Comparison of ENCODE assay signal across 26 cellular contexts in the genomic region with DNA sequence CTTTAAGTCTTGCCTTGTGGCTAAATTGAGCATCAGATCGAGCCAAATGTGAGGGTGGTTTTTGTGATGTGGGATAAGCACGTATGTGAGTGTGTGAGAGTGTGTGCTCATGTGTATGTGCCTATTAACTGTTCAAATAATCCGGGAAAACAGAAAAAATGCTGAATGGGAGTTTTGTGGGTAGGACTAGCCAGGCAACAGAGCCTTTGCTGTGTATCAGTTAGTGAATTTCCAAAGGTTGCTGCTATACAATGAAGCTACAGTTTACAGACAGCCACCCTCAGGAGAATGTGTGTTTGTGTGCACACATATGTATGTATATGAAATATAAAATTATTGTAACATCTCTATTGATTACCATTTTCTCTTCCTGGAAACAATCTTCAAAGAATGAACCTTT.
DNase-seq lines count a peak whose midpoint lies in the region; ATAC-seq, FAIRE-seq and TF ChIP-seq lines count a peak whose summit lies in the region.
"Had no signal": no experiment of that assay in that cellular context is flagged by ENCODE, and none has a peak within 500 bp of the region (broad histone marks: within the 10 kb centered on the region; RNA-seq: fewer than 3 reads in every experiment).

No MANE protein-coding gene starts in this region.

- TF ChIP-seq RAD21 in HepG2 (CRISPR knock-in tag; IDR thresholded peaks at IDR 0.05), result no peak

- no peaks in the 10 kb centered on the region for H3K27me3 ChIP-seq in HepG2 (ENCODE audit: control insufficient read depth in 1 of 2, insufficient read depth in 2 of 2, low read length in 2 of 2)
- H3K27me3 ChIP-seq in right lobe of liver, result no peaks in the 10 kb centered on the region
- H3K27me3 ChIP-seq in vagina, result no peaks in the 10 kb centered on the region
- no peaks in the 10 kb centered on the region for H3K27me3 ChIP-seq in tibial nerve
- H3K27me3 ChIP-seq: SJCRH30 had no signal

- CTCF ChIA-PET in HepG2 (lab: Yijun Ruan, JAX; ENCODE audit: low intra/inter-chr PET ratio, low total read pairs), result no interaction called here

- FAIRE-seq in HepG2 (lab: Jason Lieb, UNC), result no peak
- peak; percentile 100 for FAIRE-seq in islet of Langerhans (lab: Jason Lieb, UNC)
- FAIRE-seq: GM18507 had no signal

- no peaks in the 10 kb centered on the region; the same call in 1 of the 2 replicates for H4K20me1 ChIP-seq in HepG2 (ENCODE audit: insufficient read depth, low read length)

- H3K36me3 ChIP-seq in HepG2 (replicated peaks in 1 of 2; ENCODE audit: control insufficient read depth in 1 of 2, insufficient read depth in 2 of 2, low read length in 2 of 2) (peaks cover 1 to 8% of the 10 kb centered on the region in 2 experiments; a peak in 2 of 5 replicates), right lobe of liver (no peaks in the 10 kb centered on the region), vagina (no peaks in the 10 kb centered on the region), tibial nerve (no peaks in the 10 kb centered on the region)
- H3K36me3 ChIP-seq: HAP-1, SJCRH30 had no signal

- TF ChIP-seq CTCF in HepG2 (CRISPR knock-in tag; IDR thresholded peaks at IDR 0.05) (no peak), right lobe of liver (IDR thresholded peaks at IDR 0.05) (no peak), vagina (IDR thresholded peaks at IDR 0.05) (no peak), coronary artery (IDR thresholded peaks at IDR 0.05) (no peak), tibial nerve (IDR thresholded peaks at IDR 0.05) (no peak)

- ATAC-seq in HepG2 (no peak), right lobe of liver (no peak)
- ATAC-seq: Right ventricle myocardium inferior had no signal

- TF ChIP-seq EP300 in HepG2 (IDR thresholded peaks at IDR 0.05; ENCODE audit: low read depth in 2 of 2, low read length in 2 of 2) (no peak), HepG2 (CRISPR knock-in tag; IDR thresholded peaks at IDR 0.05; ENCODE audit: borderline replicate concordance) (no peak), tibial nerve (IDR thresholded peaks at IDR 0.05) (no peak)

- H3K9ac ChIP-seq in HepG2 (ENCODE audit: insufficient read depth, low read depth, low read length), result no peak overlapping the region

- intact Hi-C loops in HepG2 (cut with micrococcal nuclease; ENCODE audit: unreplicated experiment), result no loop called here
- intact Hi-C loops in right lobe of liver (cut with DNase I), result no loop called here
- intact Hi-C loops in vagina (cut with DNase I), result no loop called here

- no peak overlapping the region for H3K4me2 ChIP-seq in HepG2 (ENCODE audit: low read depth, low read length)
- H3K4me2 ChIP-seq: PC-9 had no signal

- DNase-seq in HepG2 (ENCODE audit: low spot score) (peak; percentile 2), right lobe of liver (no peak), NCI-H774 (lab: John Stamatoyannopoulos, UW) (peak; percentile 25), vagina (ENCODE audit: extremely low spot score in 2 of 2) (no peak), coronary artery (ENCODE audit: low spot score) (no peak), tibial nerve (ENCODE audit: low spot score in 2 of 2) (no peak), T1000 (lab: John Stamatoyannopoulos, UW) (no peak)
- DNase-seq: Calu3; GOT3; HFFc6; KBM-7; NCI-H1105 treated with DMSO at 0.1 percent for 48 hours; NCI-H1694; NCI-H2029 treated with DMSO at 0.1 percent for 48 hours; NCI-H2171; NCI-H226; NCI-H510A; NCI-H82; NK-92 treated with Interleukin-12 subunit alpha and Interleukin-12 subunit beta, amount 100 ng/mL, for 24 hours; PC-9; SJCRH30; T-helper 1 cell had no signal

- no peak overlapping the region for H3K4me3 ChIP-seq in HepG2 (replicated peaks in 1 of 3; ENCODE audit: insufficient read depth in 1 of 3, low read depth in 2 of 3, low read length in 3 of 3)
- no peak overlapping the region for H3K4me3 ChIP-seq in right lobe of liver
- no peak overlapping the region for H3K4me3 ChIP-seq in vagina
- no peak overlapping the region for H3K4me3 ChIP-seq in coronary artery
- H3K4me3 ChIP-seq in tibial nerve, result no peak overlapping the region
- H3K4me3 ChIP-seq: HAP-1, PC-9, SJCRH30 had no signal

- TF ChIP-seq POLR2A in HepG2 (IDR thresholded peaks at IDR 0.05; ENCODE audit: insufficient read depth in 1 of 2, low read depth in 2 of 2, low read length in 2 of 2), result no peak
- no peak for TF ChIP-seq POLR2A in right lobe of liver (IDR thresholded peaks at IDR 0.05)
- no peak for TF ChIP-seq POLR2A in vagina (IDR thresholded peaks at IDR 0.05)
- TF ChIP-seq POLR2A in tibial nerve (IDR thresholded peaks at IDR 0.05), result no peak

- H3K9me3 ChIP-seq in HepG2 (ENCODE audit: low read length), result no peaks in the 10 kb centered on the region
- no peaks in the 10 kb centered on the region for H3K9me3 ChIP-seq in right lobe of liver
- no peaks in the 10 kb centered on the region for H3K9me3 ChIP-seq in vagina
- H3K9me3 ChIP-seq in tibial nerve, result no peaks in the 10 kb centered on the region
- H3K9me3 ChIP-seq: HAP-1, SJCRH30 had no signal

- peaks cover 2% of the 10 kb centered on the region for H3K79me2 ChIP-seq in HepG2 (ENCODE audit: insufficient read depth, low read length)

- H2AFZ ChIP-seq in HepG2 (ENCODE audit: low read length), result no peak overlapping the region
- H2AFZ ChIP-seq: PC-9 had no signal

- H3K4me1 ChIP-seq in HepG2 (ENCODE audit: insufficient read depth, low read length) (no peaks in the 10 kb centered on the region), right lobe of liver (no peaks in the 10 kb centered on the region), vagina (no peaks in the 10 kb centered on the region), tibial nerve (no peaks in the 10 kb centered on the region)
- H3K4me1 ChIP-seq: HAP-1, SJCRH30 had no signal

- H3K27ac ChIP-seq in HepG2 (ENCODE audit: extremely low read length, insufficient read depth, low read length) (no peak overlapping the region), right lobe of liver (no peak overlapping the region), vagina (no peak overlapping the region), coronary artery (no peak overlapping the region), tibial nerve (no peak overlapping the region)
- H3K27ac ChIP-seq: PC-9, SJCRH30 had no signal

- in situ Hi-C loops in HepG2 (cut with HindIII; ENCODE audit: extremely low pct_ligation_motif_present, low pct_unique_long_range_greater_than_20kb), result no loop called here

- 91% methylated on average over 3 of the region's 3 CpGs for WGBS in HepG2 (ENCODE audit: low lambda C conversion rate)
- 78% methylated on average over 3 of the region's 3 CpGs for WGBS in right lobe of liver (ENCODE audit: insufficient coverage, low coverage, low lambda C conversion rate, missing lambda C conversion rate)
- WGBS in tibial nerve, 2 donors, result 40 to 47% methylated on average over 3 of the region's 3 CpGs

- POLR2A ChIA-PET in HepG2 (lab: Yijun Ruan, JAX), result no interaction called here

- no TSS peak for BruUV-seq in HepG2 (replicated peaks; lab: Mats Ljungman, UMichigan)

TF ChIP-seq in HepG2, 621 proteins besides CTCF, POLR2A, EP300 and RAD21:
- peak; percentile 57 to 65 for TF ChIP-seq MAFK (conservative IDR thresholded peaks at IDR 0.05 in 1 of 2, IDR thresholded peaks at IDR 0.05 in 1 of 2; ENCODE audit: low read length in 2 of 2)
- no peak for TF ChIP-seq CBX5 (CRISPR knock-in tag; IDR thresholded peaks at IDR 0.05; ENCODE audit: borderline replicate concordance)
- TF ChIP-seq MAFF (IDR thresholded peaks at IDR 0.05; ENCODE audit: low read depth, low read length), result peak; percentile 48

Comparison
In these comparisons a context has a peak if more than half of its experiments do, and no peak if none do; other contexts are left out.
1. DNase-seq: peak in HepG2 (single experiment) and NCI-H774 (single experiment); none in right lobe of liver (0 of 3), vagina (0 of 2), coronary artery (single experiment), tibial nerve (0 of 2) and T1000 (single experiment).